Comparison of ENCODE assay signal across 9 cellular contexts in genomic region chr11:12199231-12199948, GRCh38.
A peak's percentile ranks its signal among the peaks of the same experiment; 100 is the strongest.
DNase-seq lines count a peak whose midpoint lies in the region; ATAC-seq and TF ChIP-seq lines count a peak whose summit lies in the region.
"Had no signal": no experiment of that assay in that cellular context is flagged by ENCODE, and none has a peak within 500 bp of the region (broad histone marks: within the 10 kb centered on the region; RNA-seq: fewer than 3 reads in every experiment).

No MANE protein-coding gene starts in this region.

- DNase-seq in NCI-H510A treated with DMSO at 0.1 percent for 48 hours (lab: John Stamatoyannopoulos, UW) (peak; percentile 36), NCI-H510A (lab: John Stamatoyannopoulos, UW) (no peak), NCI-H748 (lab: John Stamatoyannopoulos, UW; ENCODE audit: unreplicated experiment) (peak; percentile 90), coronary artery (ENCODE audit: low spot score) (no peak), NCI-H2227 (lab: John Stamatoyannopoulos, UW; ENCODE audit: unreplicated experiment) (no peak)

- TF ChIP-seq CTCF in coronary artery (IDR thresholded peaks at IDR 0.05) = no peak

- ATAC-seq in HG03469 (IDR thresholded peaks at IDR 0.05; ENCODE audit: unreplicated experiment) = no peak
- ATAC-seq in GM21529 (IDR thresholded peaks at IDR 0.05; ENCODE audit: unreplicated experiment) = no peak

- H3K4me3 ChIP-seq in coronary artery (no peak overlapping the region), skin epidermis (no peak overlapping the region)
- H3K4me3 ChIP-seq: ovary had no signal

- H3K27ac ChIP-seq in coronary artery = peak overlapping the region; percentile 90 to 95
- peak overlapping the region in 15 of 21 experiments; percentile 0 to 93 (median 45) for H3K27ac ChIP-seq in skin epidermis

Comparison
In these comparisons a context has a peak if more than half of its experiments do, and no peak if none do; other contexts are left out.
1. DNase-seq: peak in NCI-H510A treated with DMSO at 0.1 percent for 48 hours (single experiment) and NCI-H748 (single experiment); none in NCI-H510A (single experiment), coronary artery (single experiment) and NCI-H2227 (single experiment).